19 cellular contexts compared by ENCODE assay signal in the genomic region with DNA sequence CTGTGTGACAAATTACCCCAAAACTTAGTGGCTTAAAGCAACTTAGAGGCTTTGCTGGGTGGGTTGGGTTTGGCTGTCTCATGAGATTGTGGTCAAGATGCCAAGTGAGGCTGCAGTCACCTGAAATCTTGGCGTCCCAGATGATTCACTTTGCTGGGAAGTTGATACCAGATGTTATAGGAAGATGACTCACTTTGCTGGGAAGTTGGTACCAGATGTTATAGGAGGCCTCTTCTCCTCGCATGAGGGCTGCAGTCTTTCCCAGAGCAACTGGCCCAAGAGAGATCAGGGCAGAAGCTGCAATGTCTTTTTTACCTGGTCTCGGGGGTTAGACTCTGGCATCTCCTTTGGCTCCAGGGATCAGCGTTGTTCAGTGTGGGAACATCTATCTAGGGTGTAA. TPM values are rescaled to one million over a fixed set of nuclear protein-coding genes. Genes with fewer than 3 reads are reported as not detected.
DNase-seq lines count a peak whose midpoint lies in the region; ATAC-seq, FAIRE-seq and TF ChIP-seq lines count a peak whose summit lies in the region.
"Had no signal": no experiment of that assay in that cellular context is flagged by ENCODE, and none has a peak within 500 bp of the region (broad histone marks: within the 10 kb centered on the region; RNA-seq: fewer than 3 reads in every experiment).

No MANE protein-coding gene starts in this region.

- peaks cover 15% of the 10 kb centered on the region for H3K9me3 Mint-ChIP-seq in astrocyte (ENCODE audit: unreplicated experiment)
- H3K9me3 Mint-ChIP-seq in endothelial cell (ENCODE audit: unreplicated experiment), result no peaks in the 10 kb centered on the region

- POLR2A ChIA-PET in SK-N-SH (lab: Yijun Ruan, JAX), result no interaction called here

- H3K36me3 Mint-ChIP-seq in astrocyte (ENCODE audit: low read depth, unreplicated experiment) (peaks cover 25% of the 10 kb centered on the region), endothelial cell (ENCODE audit: low read depth, unreplicated experiment) (peaks cover 32% of the 10 kb centered on the region)

- no peaks in the 10 kb centered on the region for H4K20me1 ChIP-seq in SK-N-SH (ENCODE audit: insufficient read depth)
- no peaks in the 10 kb centered on the region for H4K20me1 ChIP-seq in astrocyte (ENCODE audit: insufficient read depth, low read length)

- H3K27ac ChIP-seq in SK-N-SH (ENCODE audit: low read depth in 2 of 2, low read length in 1 of 2) (no peak overlapping the region), astrocyte (ENCODE audit: low read depth, low read length) (peak overlapping the region; percentile 70), vagina (no peak overlapping the region)
- H3K27ac ChIP-seq: 22Rv1, ovary had no signal

- H3K9ac ChIP-seq in SK-N-SH (no peak overlapping the region), astrocyte (ENCODE audit: low read length) (peak overlapping the region; percentile 38)

- H3K27me3 Mint-ChIP-seq in astrocyte (ENCODE audit: low read depth, unreplicated experiment) (no peaks in the 10 kb centered on the region), endothelial cell (ENCODE audit: unreplicated experiment) (peaks cover 1% of the 10 kb centered on the region)
- H3K27me3 Mint-ChIP-seq: stimulated activated naive CD8-positive, alpha-beta T cell treated with anti-CD3 and anti-CD28 coated beads, Interleukin-15, amount 100 ng/mL, for 72 hours had no signal

- no peaks in the 10 kb centered on the region; the same call in 1 of the 2 replicates for H3K27me3 ChIP-seq in SK-N-SH (ENCODE audit: insufficient read depth)
- H3K27me3 ChIP-seq in astrocyte (ENCODE audit: insufficient read depth, low read length), result no peaks in the 10 kb centered on the region
- no peaks in the 10 kb centered on the region for H3K27me3 ChIP-seq in vagina
- H3K27me3 ChIP-seq: ovary had no signal

- no peak for TF ChIP-seq POLR2A in vagina (IDR thresholded peaks at IDR 0.05)

- no peaks in the 10 kb centered on the region for H3K9me3 ChIP-seq in SK-N-SH
- H3K9me3 ChIP-seq in astrocyte (ENCODE audit: insufficient read depth, low read depth, low read length), result no peaks in the 10 kb centered on the region
- no peaks in the 10 kb centered on the region for H3K9me3 ChIP-seq in vagina
- H3K9me3 ChIP-seq: ovary had no signal

- H2AFZ ChIP-seq in SK-N-SH (ENCODE audit: low read depth) (no peak overlapping the region), astrocyte (ENCODE audit: low read depth, low read length) (no peak overlapping the region)

- TF ChIP-seq CTCF in SK-N-SH (IDR thresholded peaks at IDR 0.05), result no peak
- TF ChIP-seq CTCF in astrocyte (IDR thresholded peaks at IDR 0.05; ENCODE audit: insufficient read depth, low read depth, low read length), result no peak
- TF ChIP-seq CTCF in vagina (IDR thresholded peaks at IDR 0.05), result no peak
- no peak for TF ChIP-seq CTCF in endothelial cell (IDR thresholded peaks at IDR 0.05; ENCODE audit: unreplicated experiment)

- CTCF ChIA-PET in SK-N-SH (lab: Yijun Ruan, JAX), result no interaction called here

- ATAC-seq in SK-N-SH treated with all-trans-retinoic acid at 6 μM for 48 hours, result no peak
- ATAC-seq: left ventricle myocardium superior; Panc1; stimulated activated naive CD8-positive, alpha-beta T cell treated with anti-CD3 and anti-CD28 coated beads, Interleukin-15, amount 100 ng/mL, for 72 hours had no signal

- H3K4me3 ChIP-seq in SK-N-SH (ENCODE audit: low read depth in 2 of 2, low read length in 1 of 2), result no peak overlapping the region
- no peak overlapping the region for H3K4me3 ChIP-seq in astrocyte (ENCODE audit: insufficient read depth, low read depth, low read length)
- no peak overlapping the region for H3K4me3 ChIP-seq in vagina
- H3K4me3 ChIP-seq: ovary had no signal

- no peak for TF ChIP-seq EP300 in SK-N-SH (IDR thresholded peaks at IDR 0.05; ENCODE audit: borderline replicate concordance in 1 of 2, low read depth in 1 of 2, low read length in 1 of 2)

- intact Hi-C loops in vagina (cut with DNase I), result no loop called here

- H3K36me3 ChIP-seq in SK-N-SH (replicated peaks in 1 of 2; ENCODE audit: control insufficient read depth in 1 of 2, insufficient read depth in 2 of 2, low read length in 1 of 2) (no peaks in the 10 kb centered on the region), astrocyte (ENCODE audit: insufficient read depth, low read length) (no peaks in the 10 kb centered on the region), vagina (no peaks in the 10 kb centered on the region)
- H3K36me3 ChIP-seq: ovary had no signal

- H3K27ac Mint-ChIP-seq in astrocyte (ENCODE audit: unreplicated experiment), result peak overlapping the region; percentile 90
- H3K27ac Mint-ChIP-seq in endothelial cell (ENCODE audit: unreplicated experiment), result no peak overlapping the region
- H3K27ac Mint-ChIP-seq: stimulated activated naive CD8-positive, alpha-beta T cell treated with anti-CD3 and anti-CD28 coated beads, Interleukin-15, amount 100 ng/mL, for 72 hours had no signal

- TF ChIP-seq RAD21 in SK-N-SH (IDR thresholded peaks at IDR 0.05; ENCODE audit: low read length), result no peak

- H3K79me2 ChIP-seq in SK-N-SH (ENCODE audit: insufficient read depth) (no peaks in the 10 kb centered on the region), astrocyte (ENCODE audit: insufficient read depth, low read length) (no peaks in the 10 kb centered on the region)

- H3K4me1 ChIP-seq in SK-N-SH (ENCODE audit: control insufficient read depth in 1 of 2, insufficient read depth in 2 of 2, low read depth in 1 of 2, low read length in 1 of 2) (no peaks in the 10 kb centered on the region), astrocyte (ENCODE audit: insufficient read depth, low read length) (peaks cover 5% of the 10 kb centered on the region), vagina (no peaks in the 10 kb centered on the region)

- DNase-seq in SK-N-SH (no peak), astrocyte (ENCODE audit: low read depth) (peak; percentile 85), hepatic stellate cell (ENCODE audit: low spot score) (peak; percentile 50), vagina (ENCODE audit: extremely low spot score in 2 of 2) (peak; percentile 20 to 55), endothelial cell (ENCODE audit: low spot score) (no peak), NCI-H146 (lab: John Stamatoyannopoulos, UW) (no peak)
- no peak for DNase-seq in activated naive CD4-positive, alpha-beta T cell (lab: John Stamatoyannopoulos, UW)
- DNase-seq: central memory CD4-positive, alpha-beta T cell; DMS53; Kasumi-1; left ventricle myocardium superior; NCI-H2227 treated with DMSO at 0.1 percent for 48 hours; ovary; stimulated activated CD4-positive, alpha-beta T cell treated with anti-CD3 and anti-CD28 coated beads, Interleukin-2, amount 100 ng/mL, for 48 hours; stimulated activated naive CD8-positive, alpha-beta T cell treated with anti-CD3 and anti-CD28 coated beads, Interleukin-15, amount 100 ng/mL, for 72 hours had no signal

- H3K4me1 Mint-ChIP-seq in astrocyte (ENCODE audit: low read depth, unreplicated experiment), result peaks cover 15% of the 10 kb centered on the region
- no peaks in the 10 kb centered on the region for H3K4me1 Mint-ChIP-seq in endothelial cell (ENCODE audit: unreplicated experiment)
- H3K4me1 Mint-ChIP-seq: stimulated activated naive CD8-positive, alpha-beta T cell treated with anti-CD3 and anti-CD28 coated beads, Interleukin-15, amount 100 ng/mL, for 72 hours had no signal

- no peaks in the 10 kb centered on the region for H3F3A ChIP-seq in SK-N-SH (replicated peaks; ENCODE audit: insufficient read depth)

- peak overlapping the region; percentile 47 for H3K4me3 Mint-ChIP-seq in astrocyte (ENCODE audit: unreplicated experiment)
- no peak overlapping the region for H3K4me3 Mint-ChIP-seq in endothelial cell (ENCODE audit: unreplicated experiment)
- H3K4me3 Mint-ChIP-seq: stimulated activated naive CD8-positive, alpha-beta T cell treated with anti-CD3 and anti-CD28 coated beads, Interleukin-15, amount 100 ng/mL, for 72 hours had no signal

- FAIRE-seq in astrocyte (lab: Jason Lieb, UNC), result no peak
- FAIRE-seq: TTC549 had no signal

- no peaks in the 10 kb centered on the region for H3K9me2 ChIP-seq in SK-N-SH

- WGBS in SK-N-SH (ENCODE audit: low lambda C conversion rate), result 8% methylated on average over 4 of the region's 4 CpGs

- no peak overlapping the region for H3K4me2 ChIP-seq in SK-N-SH
- H3K4me2 ChIP-seq in astrocyte (ENCODE audit: low read length), result peak overlapping the region; percentile 45

TF ChIP-seq in SK-N-SH treated with all-trans-retinoic acid at 6 μM for 48 hours, 23 proteins besides CTCF, POLR2A, EP300 and RAD21 (continues in another document):
- TF ChIP-seq, protein P1, sequence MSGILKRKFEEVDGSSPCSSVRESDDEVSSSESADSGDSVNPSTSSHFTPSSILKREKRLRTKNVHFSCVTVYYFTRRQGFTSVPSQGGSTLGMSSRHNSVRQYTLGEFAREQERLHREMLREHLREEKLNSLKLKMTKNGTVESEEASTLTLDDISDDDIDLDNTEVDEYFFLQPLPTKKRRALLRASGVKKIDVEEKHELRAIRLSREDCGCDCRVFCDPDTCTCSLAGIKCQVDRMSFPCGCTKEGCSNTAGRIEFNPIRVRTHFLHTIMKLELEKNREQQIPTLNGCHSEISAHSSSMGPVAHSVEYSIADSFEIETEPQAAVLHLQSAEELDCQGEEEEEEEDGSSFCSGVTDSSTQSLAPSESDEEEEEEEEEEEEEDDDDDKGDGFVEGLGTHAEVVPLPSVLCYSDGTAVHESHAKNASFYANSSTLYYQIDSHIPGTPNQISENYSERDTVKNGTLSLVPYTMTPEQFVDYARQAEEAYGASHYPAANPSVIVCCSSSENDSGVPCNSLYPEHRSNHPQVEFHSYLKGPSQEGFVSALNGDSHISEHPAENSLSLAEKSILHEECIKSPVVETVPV (CRISPR knock-in tag; IDR thresholded peaks at IDR 0.05), result no peak
- TF ChIP-seq OSR1 (CRISPR knock-in tag; IDR thresholded peaks at IDR 0.05), result no peak
- no peak for TF ChIP-seq ARNTL (CRISPR knock-in tag; IDR thresholded peaks at IDR 0.05; ENCODE audit: borderline replicate concordance, low read depth)
- TF ChIP-seq ESRRG (CRISPR knock-in tag; IDR thresholded peaks at IDR 0.05), result no peak

RNA-seq across cellular contexts. Expression of a gene that starts 16.8 kb away (rescaled TPM):
- 0.18 TPM in 1 of 2 replicates, not detected in the other for polyA plus RNA-seq in SK-N-SH (2012; rRNA removed)
- polyA plus RNA-seq in SK-N-SH (2012; cell fraction: cytosol; rRNA removed), result not detected in 2 replicates
- 0.12 and 0.20 TPM in 2 replicates for polyA plus RNA-seq in SK-N-SH (2012; cell fraction: nucleus; rRNA removed)
- total RNA-seq in astrocyte, result 0.43 TPM in 1 of 2 replicates, not detected in the other
- 2.9 TPM for total RNA-seq in vagina
- 0.54 TPM for total RNA-seq in endothelial cell (ENCODE audit: unreplicated experiment)

Comparison
In these comparisons a context has a peak if more than half of its experiments do, and no peak if none do; other contexts are left out.
1. DNase-seq: peak in astrocyte (single experiment), hepatic stellate cell (single experiment) and vagina (2 of 2); none in SK-N-SH (single experiment), endothelial cell (single experiment), activated naive CD4-positive, alpha-beta T cell (0 of 4) and NCI-H146 (single experiment).